In genomic region chr12:53298154-53298553, GRCh38 we compare ENCODE assay signal across 9 cellular contexts. TPM values are rescaled to one million over a fixed set of nuclear protein-coding genes. Genes with fewer than 3 reads are reported as not detected.
DNase-seq lines count a peak whose midpoint lies in the region; FAIRE-seq and TF ChIP-seq lines count a peak whose summit lies in the region.
"Had no signal": no experiment of that assay in that cellular context is flagged by ENCODE, and none has a peak within 500 bp of the region (broad histone marks: within the 10 kb centered on the region; RNA-seq: fewer than 3 reads in every experiment).

No MANE protein-coding gene starts in this region.

- CTCF ChIA-PET in activated CD4-positive, alpha-beta T cell treated with anti-CD3 and anti-CD28 coated beads, Interleukin-2, amount 10 ng/mL, durations not matched to agents 7 days and 5 days (lab: Charles Lee) = interaction anchor here (0.6 to 2.9 kb wide), 10 partner anchors 10 to 232 kb away, joined by 3 to 30 read pairs (median 3); partner anchors contain the start of gene AAAS

- H3K4me3 ChIP-seq in adrenal gland (no peak overlapping the region), mesodermal cell (ENCODE audit: extremely low read depth, insufficient read depth, low read length, poor library complexity, severe bottlenecking) (no peak overlapping the region)

- peak overlapping the region; percentile 98 for H3K27ac Mint-ChIP-seq in HFFc6
- no peak overlapping the region for H3K27ac Mint-ChIP-seq in activated CD4-positive, alpha-beta T cell treated with anti-CD3 and anti-CD28 coated beads, Interleukin-2, amount 10 ng/mL, durations not matched to agents 7 days and 5 days

- H3K4me3 Mint-ChIP-seq in HFFc6 = peak overlapping the region; percentile 91
- H3K4me3 Mint-ChIP-seq in activated CD4-positive, alpha-beta T cell treated with anti-CD3 and anti-CD28 coated beads, Interleukin-2, amount 10 ng/mL, durations not matched to agents 7 days and 5 days = no peak overlapping the region

- peaks cover 17% of the 10 kb centered on the region for H3K27me3 Mint-ChIP-seq in HFFc6 (ENCODE audit: insufficient read depth)
- no peaks in the 10 kb centered on the region for H3K27me3 Mint-ChIP-seq in activated CD4-positive, alpha-beta T cell treated with anti-CD3 and anti-CD28 coated beads, Interleukin-2, amount 10 ng/mL, durations not matched to agents 7 days and 5 days

- H3K4me1 ChIP-seq in adrenal gland (replicated peaks in 1 of 2) = peaks cover 12 to 69% of the 10 kb centered on the region in 2 donors
- peaks cover 33% of the 10 kb centered on the region for H3K4me1 ChIP-seq in mesodermal cell (ENCODE audit: control insufficient read depth, insufficient read depth, low read length, poor library complexity, severe bottlenecking)

- peak; percentile 72 for DNase-seq in AG08395 (ENCODE audit: low spot score)
- DNase-seq in HFFc6 = peak; percentile 97
- DNase-seq in adrenal gland = peak in 1 of 7 donors; percentile 24
- no peak for DNase-seq in retina
- DNase-seq in central memory CD4-positive, alpha-beta T cell = no peak
- no peak for DNase-seq in H54 (ENCODE audit: insufficient read length, low spot score)
- no peak for DNase-seq in activated CD4-positive, alpha-beta T cell treated with anti-CD3 and anti-CD28 coated beads, Interleukin-2, amount 10 ng/mL, durations not matched to agents 7 days and 5 days
- DNase-seq: NCI-H1436 had no signal

- no peak for TF ChIP-seq CTCF in HFFc6 (IDR thresholded peaks at IDR 0.05)
- no peak for TF ChIP-seq CTCF in adrenal gland (IDR thresholded peaks at IDR 0.05)

- peaks cover 70% of the 10 kb centered on the region for H3K36me3 Mint-ChIP-seq in HFFc6 (ENCODE audit: low read depth)
- H3K36me3 Mint-ChIP-seq in activated CD4-positive, alpha-beta T cell treated with anti-CD3 and anti-CD28 coated beads, Interleukin-2, amount 10 ng/mL, durations not matched to agents 7 days and 5 days (ENCODE audit: low read depth) = peaks cover 50% of the 10 kb centered on the region

- peaks cover 79% of the 10 kb centered on the region for H3K4me1 Mint-ChIP-seq in HFFc6 (ENCODE audit: low read depth)
- peaks cover 75% of the 10 kb centered on the region for H3K4me1 Mint-ChIP-seq in activated CD4-positive, alpha-beta T cell treated with anti-CD3 and anti-CD28 coated beads, Interleukin-2, amount 10 ng/mL, durations not matched to agents 7 days and 5 days

- H3K9me3 Mint-ChIP-seq in HFFc6 = no peaks in the 10 kb centered on the region
- no peaks in the 10 kb centered on the region for H3K9me3 Mint-ChIP-seq in activated CD4-positive, alpha-beta T cell treated with anti-CD3 and anti-CD28 coated beads, Interleukin-2, amount 10 ng/mL, durations not matched to agents 7 days and 5 days

- FAIRE-seq in H54 (lab: Jason Lieb, UNC) = no peak

- TF ChIP-seq POLR2A in adrenal gland (IDR thresholded peaks at IDR 0.05) (peak in 1 of 2 donors; percentile 7), H54 (IDR thresholded peaks at IDR 0.05; ENCODE audit: low read depth, low read length) (no peak)

- POLR2A ChIA-PET in activated CD4-positive, alpha-beta T cell treated with anti-CD3 and anti-CD28 coated beads, Interleukin-2, amount 10 ng/mL, durations not matched to agents 7 days and 5 days (lab: Charles Lee) = interaction anchor here (1.5 kb wide), 1 partner anchor 23 kb away, joined by 4 read pairs; the partner anchor contains the start of gene AAAS

- 26 to 41% (median 36%) methylated on average over 5 of the region's 5 CpGs for WGBS in adrenal gland, 4 donors
- WGBS in mesodermal cell (ENCODE audit: insufficient coverage in 2 of 2), 2 experiments = 93 to 100% methylated on average over 2 of the region's 5 CpGs

- intact Hi-C loops in adrenal gland (cut with DNase I) = no loop called here

- peaks cover 0 to 32% of the 10 kb centered on the region in 2 donors for H3K36me3 ChIP-seq in adrenal gland (replicated peaks in 1 of 2)
- H3K36me3 ChIP-seq in mesodermal cell (ENCODE audit: control insufficient read depth, insufficient read depth, low read length) = peaks cover 67% of the 10 kb centered on the region

- H3K27ac ChIP-seq in adrenal gland = peak overlapping the region in 4 of 5 donors; percentile 60 to 95 (median 86)
- H3K27ac ChIP-seq in mesodermal cell (ENCODE audit: low read depth, low read length, severe bottlenecking) = peak overlapping the region; percentile 97

- no peaks in the 10 kb centered on the region for H3K27me3 ChIP-seq in adrenal gland

- H3K9me3 ChIP-seq in adrenal gland (replicated peaks in 1 of 3) = no peaks in the 10 kb centered on the region
- H3K9me3 ChIP-seq in mesodermal cell (ENCODE audit: control insufficient read depth, low read length) = no peaks in the 10 kb centered on the region

RNA-seq across cellular contexts. Expression of gene MYG1, which starts 1.3 kb away (rescaled TPM):
- 10 to 100 TPM; 59.8 to 76.0 (median 68.3) TPM for total RNA-seq in HFFc6 (2021; fragmentation: NEBNext Ultra II Directional; extraction: Animal tissue kit (Norgen Biotek cat#: 25700))
- total RNA-seq in adrenal gland = 10 to 100 TPM; 56.8 to 94.9 (median 69.6) TPM
- polyA plus RNA-seq in adrenal gland = 100 to 1,000 TPM in 2 of 3 donors, 10 to 100 TPM in 1; 45.9 to 240 (median 220) TPM
- 57.8 TPM for polyA plus RNA-seq in mesodermal cell (2013, experiment 1 of 2)
- 56.8 TPM for polyA plus RNA-seq in mesodermal cell (2013, experiment 2 of 2)
- 10 to 100 TPM; 47.9 to 56.4 TPM for total RNA-seq in activated CD4-positive, alpha-beta T cell treated with anti-CD3 and anti-CD28 coated beads, Interleukin-2, amount 10 ng/mL, durations not matched to agents 7 days and 5 days

RNA-seq across cellular contexts. Expression of gene PFDN5, which starts 2.8 kb away (rescaled TPM):
- 100 to 1,000 TPM; 502 to 568 (median 534) TPM for total RNA-seq in HFFc6 (2021; fragmentation: NEBNext Ultra II Directional; extraction: Animal tissue kit (Norgen Biotek cat#: 25700))
- total RNA-seq in adrenal gland = 100 to 1,000 TPM; 501 to 966 (median 676) TPM
- polyA plus RNA-seq in adrenal gland = 1,000 to 10,000 TPM in 2 of 3 donors, 100 to 1,000 TPM in 1; 840 to 2,052 (median 2,012) TPM
- 554 TPM for polyA plus RNA-seq in mesodermal cell (2013, experiment 1 of 2)
- polyA plus RNA-seq in mesodermal cell (2013, experiment 2 of 2) = 537 TPM
- 100 to 1,000 TPM; 305 to 335 TPM for total RNA-seq in activated CD4-positive, alpha-beta T cell treated with anti-CD3 and anti-CD28 coated beads, Interleukin-2, amount 10 ng/mL, durations not matched to agents 7 days and 5 days

RNA-seq across cellular contexts. Expression of gene AAAS, which starts 23.3 kb away (rescaled TPM):
- total RNA-seq in HFFc6 (2021; fragmentation: NEBNext Ultra II Directional; extraction: Animal tissue kit (Norgen Biotek cat#: 25700)) = 10 to 100 TPM; 44.0 to 63.5 (median 54.0) TPM
- total RNA-seq in adrenal gland = 100 to 1,000 TPM in 2 of 8 donors, 10 to 100 TPM in 6; 50.1 to 108 (median 82.4) TPM
- 100 to 1,000 TPM in 2 of 3 donors, 10 to 100 TPM in 1; 59.2 to 210 (median 172) TPM for polyA plus RNA-seq in adrenal gland
- polyA plus RNA-seq in mesodermal cell (2013, experiment 1 of 2) = 61.1 TPM
- 59.7 TPM for polyA plus RNA-seq in mesodermal cell (2013, experiment 2 of 2)
- total RNA-seq in activated CD4-positive, alpha-beta T cell treated with anti-CD3 and anti-CD28 coated beads, Interleukin-2, amount 10 ng/mL, durations not matched to agents 7 days and 5 days = 10 to 100 TPM; 59.1 to 63.0 TPM

RNA-seq across cellular contexts. Expression of gene ESPL1, which starts 30.1 kb away (rescaled TPM):
- total RNA-seq in HFFc6 (2021; fragmentation: NEBNext Ultra II Directional; extraction: Animal tissue kit (Norgen Biotek cat#: 25700)) = 10 to 100 TPM in 5 of 6 experiments, 1 to 10 TPM in 1; 7.0 to 16.1 (median 14.1) TPM
- 1 to 10 TPM in 5 of 8 donors, under 1 TPM in 3; 0.69 to 4.1 (median 1.4) TPM for total RNA-seq in adrenal gland
- under 1 TPM; 0.56 to 0.81 (median 0.79) TPM for polyA plus RNA-seq in adrenal gland
- 22.4 TPM for polyA plus RNA-seq in mesodermal cell (2013, experiment 1 of 2)
- polyA plus RNA-seq in mesodermal cell (2013, experiment 2 of 2) = 21.1 TPM
- total RNA-seq in activated CD4-positive, alpha-beta T cell treated with anti-CD3 and anti-CD28 coated beads, Interleukin-2, amount 10 ng/mL, durations not matched to agents 7 days and 5 days = 100 to 1,000 TPM; 107 to 125 TPM

RNA-seq across cellular contexts. Expression of gene SP7, which starts 38.0 kb away (rescaled TPM):
- total RNA-seq in HFFc6 (2021; fragmentation: NEBNext Ultra II Directional; extraction: Animal tissue kit (Norgen Biotek cat#: 25700)) = not detected
- total RNA-seq in adrenal gland = not detected
- polyA plus RNA-seq in adrenal gland = under 1 TPM in 1 of 3 donors, not detected in 2; 0.03 TPM
- 0.66 TPM for polyA plus RNA-seq in mesodermal cell (2013, experiment 1 of 2)
- polyA plus RNA-seq in mesodermal cell (2013, experiment 2 of 2) = 0.51 TPM
- total RNA-seq in activated CD4-positive, alpha-beta T cell treated with anti-CD3 and anti-CD28 coated beads, Interleukin-2, amount 10 ng/mL, durations not matched to agents 7 days and 5 days = not detected

Comparison
In these comparisons a context has a peak if more than half of its experiments do, and no peak if none do; other contexts are left out.
1. DNase-seq: peak in AG08395 (single experiment) and HFFc6 (single experiment); none in retina (single experiment), central memory CD4-positive, alpha-beta T cell (single experiment), H54 (single experiment) and activated CD4-positive, alpha-beta T cell treated with anti-CD3 and anti-CD28 coated beads, Interleukin-2, amount 10 ng/mL, durations not matched to agents 7 days and 5 days (single experiment).